In genomic region chr4:128061566-128062536, GRCh38 we compare ENCODE assay signal across 1 cellular context.
TF ChIP-seq lines count a peak whose summit lies in the region.

No MANE protein-coding gene starts in this region.

TF ChIP-seq in HEK293, 187 proteins besides CTCF, POLR2A, EP300 and RAD21 (continued from another document):
- TF ChIP-seq ZBTB11 (tag by site-specific recombination; conservative IDR thresholded peaks at IDR 0.05; ENCODE audit: low read depth) (peak; percentile 47), ZNF837 (tag by site-specific recombination; IDR thresholded peaks at IDR 0.05) (no peak), OSR2 (tag by site-specific recombination; IDR thresholded peaks at IDR 0.05) (no peak), ZNF610 (tag by site-specific recombination; IDR thresholded peaks at IDR 0.05; ENCODE audit: borderline replicate concordance) (peak; percentile 78; the same call in 1 of the 2 replicates), SP2 (tag by site-specific recombination; IDR thresholded peaks at IDR 0.05) (peak; percentile 72), ZNF391 (tag by site-specific recombination; IDR thresholded peaks at IDR 0.05; ENCODE audit: borderline replicate concordance, low read depth) (no peak), ZNF707 (tag by site-specific recombination; IDR thresholded peaks at IDR 0.05) (no peak), ZNF843 (tag by site-specific recombination; IDR thresholded peaks at IDR 0.05) (no peak), ZNF2 (tag by site-specific recombination; IDR thresholded peaks at IDR 0.05) (peak; percentile 50; the same call in 1 of the 2 replicates), ZNF175 (tag by site-specific recombination; IDR thresholded peaks at IDR 0.05) (no peak), ZFP3 (tag by site-specific recombination; IDR thresholded peaks at IDR 0.05; ENCODE audit: low read depth) (no peak), ZNF223 (tag by site-specific recombination; IDR thresholded peaks at IDR 0.05) (0 out of 2 replicates have a peak, but pooled peaks have one; percentile 35), ZNF10 (tag by site-specific recombination; IDR thresholded peaks at IDR 0.05) (no peak), ZXDB (tag by site-specific recombination; IDR thresholded peaks at IDR 0.05) (0 out of 2 replicates have a peak, but pooled peaks have one; percentile 32), INSM2 (tag by site-specific recombination; IDR thresholded peaks at IDR 0.05) (no peak), ZNF366 (tag by site-specific recombination; conservative IDR thresholded peaks at IDR 0.05) (0 out of 2 replicates have a peak, but pooled peaks have one; percentile 13), ZNF239 (tag by site-specific recombination; IDR thresholded peaks at IDR 0.05) (no peak), ZNF433 (tag by site-specific recombination; IDR thresholded peaks at IDR 0.05; ENCODE audit: low read depth) (no peak), ZNF701 (tag by site-specific recombination; IDR thresholded peaks at IDR 0.05) (no peak), ZNF510 (tag by site-specific recombination; IDR thresholded peaks at IDR 0.05; ENCODE audit: insufficient replicate concordance) (no peak), ZNF629 (tag by site-specific recombination; IDR thresholded peaks at IDR 0.05) (no peak), ZNF266 (tag by site-specific recombination; IDR thresholded peaks at IDR 0.05; ENCODE audit: low read depth) (no peak), ZNF555 (tag by site-specific recombination; conservative IDR thresholded peaks at IDR 0.05) (no peak), AEBP2 (tag by site-specific recombination; IDR thresholded peaks at IDR 0.05; ENCODE audit: borderline replicate concordance) (no peak), ZNF423 (tag by site-specific recombination; IDR thresholded peaks at IDR 0.05) (no peak), ZBTB20 (tag by site-specific recombination; IDR thresholded peaks at IDR 0.05) (peak; percentile 95), ZNF76 (tag by site-specific recombination; IDR thresholded peaks at IDR 0.05; ENCODE audit: borderline replicate concordance, low read depth) (peak; percentile 69; the same call in 1 of the 2 replicates), ZNF426 (tag by site-specific recombination; IDR thresholded peaks at IDR 0.05) (no peak), ZNF184 (tag by site-specific recombination; IDR thresholded peaks at IDR 0.05) (no peak), ZNF560 (tag by site-specific recombination; IDR thresholded peaks at IDR 0.05; ENCODE audit: borderline replicate concordance) (no peak), ZNF37A (tag by site-specific recombination; IDR thresholded peaks at IDR 0.05) (peak; percentile 68; the same call in 1 of the 2 replicates), ZNF792 (tag by site-specific recombination; IDR thresholded peaks at IDR 0.05) (no peak), ZNF660 (tag by site-specific recombination; IDR thresholded peaks at IDR 0.05) (no peak), ZNF202 (tag by site-specific recombination; IDR thresholded peaks at IDR 0.05; ENCODE audit: borderline replicate concordance) (no peak), ZNF624 (tag by site-specific recombination; IDR thresholded peaks at IDR 0.05) (no peak), ZNF501 (tag by site-specific recombination; IDR thresholded peaks at IDR 0.05) (no peak), ZSCAN16 (tag by site-specific recombination; IDR thresholded peaks at IDR 0.05) (no peak), ZNF621 (tag by site-specific recombination; IDR thresholded peaks at IDR 0.05) (no peak), IKZF3 (tag by site-specific recombination; IDR thresholded peaks at IDR 0.05) (peak; percentile 76), ZNF677 (tag by site-specific recombination; IDR thresholded peaks at IDR 0.05) (no peak), ZFP69B (tag by site-specific recombination; IDR thresholded peaks at IDR 0.05) (no peak), PRDM10 (tag by site-specific recombination; IDR thresholded peaks at IDR 0.05) (peak; percentile 94), ZBTB21 (tag by site-specific recombination; IDR thresholded peaks at IDR 0.05) (no peak), ZNF341 (tag by site-specific recombination; IDR thresholded peaks at IDR 0.05; ENCODE audit: low read depth) (peak; percentile 76), ZNF529 (tag by site-specific recombination; IDR thresholded peaks at IDR 0.05; ENCODE audit: insufficient replicate concordance) (no peak), ZNF623 (tag by site-specific recombination; IDR thresholded peaks at IDR 0.05) (no peak), ZNF626 (tag by site-specific recombination; IDR thresholded peaks at IDR 0.05) (no peak), ZNF324 (tag by site-specific recombination; IDR thresholded peaks at IDR 0.05) (no peak), ZEB2 (tag by site-specific recombination; IDR thresholded peaks at IDR 0.05) (peak; percentile 42; the same call in 1 of the 2 replicates), ZNF561 (tag by site-specific recombination; IDR thresholded peaks at IDR 0.05; ENCODE audit: borderline replicate concordance) (peak; percentile 24; the same call in 1 of the 2 replicates), ZBTB26 (tag by site-specific recombination; optimal IDR thresholded peaks at IDR 0.05) (peak; percentile 73)
TF ChIP-seq in HEK293: peak in this region for 30.
